Comparison of ENCODE assay signal across 2 cellular contexts in the genomic region with DNA sequence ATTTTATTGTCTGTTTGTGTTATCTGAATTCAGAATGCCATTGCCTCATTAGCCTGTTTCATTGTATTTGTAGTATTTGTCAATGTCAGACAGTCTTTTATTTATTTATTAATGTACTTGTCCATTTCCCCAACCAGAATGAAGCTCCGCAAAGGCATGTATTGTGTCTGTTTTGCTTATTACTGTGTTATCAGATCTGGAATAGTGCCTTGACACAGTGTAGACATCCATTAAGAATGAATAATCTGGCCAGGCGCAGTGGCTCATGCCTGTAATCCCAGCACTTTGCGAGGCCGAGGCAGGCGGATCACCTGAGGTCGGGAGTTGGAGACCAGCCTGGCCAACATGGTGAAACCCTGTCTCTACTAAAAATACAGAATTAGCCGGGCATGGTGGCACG. TPM values are rescaled to one million over a fixed set of nuclear protein-coding genes. Genes with fewer than 3 reads are reported as not detected.
"Had no signal": no experiment of that assay in that cellular context is flagged by ENCODE, and none has a peak within 500 bp of the region (broad histone marks: within the 10 kb centered on the region; RNA-seq: fewer than 3 reads in every experiment).

No MANE protein-coding gene starts in this region.

RNA-seq across cellular contexts. Expression of a gene that starts 46.4 kb away (rescaled TPM):
- total RNA-seq: G401, GM12878 had no signal
- polyA plus RNA-seq: GM12878 had no signal
